19 cellular contexts compared by ENCODE assay signal in the genomic region with DNA sequence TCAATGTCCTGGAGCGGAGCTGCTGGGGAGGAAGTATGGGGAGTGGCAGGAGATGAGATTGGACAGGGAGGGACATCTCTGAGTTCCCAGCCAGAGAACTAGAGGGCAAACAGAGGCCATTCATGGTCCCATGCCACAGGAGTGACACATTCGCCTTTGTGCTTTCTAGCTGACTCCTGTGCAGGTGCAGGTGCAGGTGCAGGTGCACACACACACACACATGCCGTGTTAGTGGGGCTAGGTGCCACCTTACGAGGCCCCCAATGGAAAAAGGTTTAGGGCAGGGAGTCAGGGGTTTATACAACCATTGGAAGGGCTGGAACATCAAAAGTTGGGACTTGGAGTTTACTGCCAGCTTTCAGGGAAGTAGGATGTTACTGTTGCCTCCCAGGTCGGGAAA. TPM values are rescaled to one million over a fixed set of nuclear protein-coding genes. Genes with fewer than 3 reads are reported as not detected.
A peak's percentile ranks its signal among the peaks of the same experiment; 100 is the strongest.
DNase-seq lines count a peak whose midpoint lies in the region; ATAC-seq lines count a peak whose summit lies in the region.
"Had no signal": no experiment of that assay in that cellular context is flagged by ENCODE, and none has a peak within 500 bp of the region (broad histone marks: within the 10 kb centered on the region; RNA-seq: fewer than 3 reads in every experiment).

No MANE protein-coding gene starts in this region.

- intact Hi-C loops in cardiac septum (cut with DNase I) = no loop called here
- intact Hi-C loops in left cardiac atrium (cut with DNase I) = loop anchor here in 1 of 2 donors (10.0 kb wide), 1 partner anchor 554 kb away; a partner anchor contains a TSS

- no peak for ATAC-seq in left cardiac atrium
- ATAC-seq: GM12878 had no signal

- H3K4me1 Mint-ChIP-seq in T-helper 2 cell treated with Interferon-gamma antibody and Interleukin-4, amounts not matched to agents 5 μg/mL and 100 μg/mL, for 36 hours (ENCODE audit: low read depth) = no peaks in the 10 kb centered on the region
- H3K4me1 Mint-ChIP-seq: CD14-positive monocyte had no signal

- H3K27me3 Mint-ChIP-seq in T-helper 2 cell treated with Interferon-gamma antibody and Interleukin-4, amounts not matched to agents 5 μg/mL and 100 μg/mL, for 36 hours (ENCODE audit: low read depth) = peaks cover 8% of the 10 kb centered on the region

- DNase-seq in cardiac septum (ENCODE audit: low spot score) (peak; percentile 38), left cardiac atrium (no peak), NCI-H146 treated with DMSO at 0.1 percent for 48 hours (lab: John Stamatoyannopoulos, UW; ENCODE audit: unreplicated experiment) (peak; percentile 36), ecto neural progenitor cell (ENCODE audit: low spot score) (peak; percentile 31), activated gamma-delta T cell (lab: John Stamatoyannopoulos, UW) (no peak), anterior cingulate cortex (lab: John Stamatoyannopoulos, UW) (no peak)
- no peak for DNase-seq in T-helper 2 cell treated with Interferon-gamma antibody and Interleukin-4, amounts not matched to agents 5 μg/mL and 100 μg/mL, for 36 hours (ENCODE audit: low spot score)
- DNase-seq: ACHN, H7, KG1, MV-4-11, NCI-H1436, NCI-H2081 treated with DMSO at 0.1 percent for 48 hours, NCI-H2227 treated with DMSO at 0.1 percent for 48 hours, NCI-H526, SHP77, SK-N-SH had no signal

- H3K27ac Mint-ChIP-seq in T-helper 2 cell treated with Interferon-gamma antibody and Interleukin-4, amounts not matched to agents 5 μg/mL and 100 μg/mL, for 36 hours = no peak overlapping the region
- H3K27ac Mint-ChIP-seq: CD14-positive monocyte had no signal

- H3K9me3 Mint-ChIP-seq in T-helper 2 cell treated with Interferon-gamma antibody and Interleukin-4, amounts not matched to agents 5 μg/mL and 100 μg/mL, for 36 hours = no peaks in the 10 kb centered on the region
- H3K9me3 Mint-ChIP-seq: CD14-positive monocyte had no signal

- H3K4me3 Mint-ChIP-seq in T-helper 2 cell treated with Interferon-gamma antibody and Interleukin-4, amounts not matched to agents 5 μg/mL and 100 μg/mL, for 36 hours = no peak overlapping the region
- H3K4me3 Mint-ChIP-seq: CD14-positive monocyte had no signal

- H3K36me3 Mint-ChIP-seq in T-helper 2 cell treated with Interferon-gamma antibody and Interleukin-4, amounts not matched to agents 5 μg/mL and 100 μg/mL, for 36 hours (ENCODE audit: low read depth) = no peaks in the 10 kb centered on the region
- H3K36me3 Mint-ChIP-seq: CD14-positive monocyte had no signal

RNA-seq across cellular contexts. Expression of a gene that starts 52.0 kb away (rescaled TPM):
- total RNA-seq in cardiac septum (17.3 TPM), left cardiac atrium (10 to 100 TPM; 19.4 to 20.4 TPM)

RNA-seq across cellular contexts. Expression of a gene that starts 59.6 kb away (rescaled TPM):
- 5.5 TPM for total RNA-seq in cardiac septum
- total RNA-seq in left cardiac atrium = 1 to 10 TPM; 4.7 to 9.2 TPM

Comparison
In these comparisons a context has a peak if more than half of its experiments do, and no peak if none do; other contexts are left out.
1. DNase-seq: peak in cardiac septum (single experiment), NCI-H146 treated with DMSO at 0.1 percent for 48 hours (single experiment) and ecto neural progenitor cell (single experiment); none in left cardiac atrium (single experiment), T-helper 2 cell treated with Interferon-gamma antibody and Interleukin-4, amounts not matched to agents 5 μg/mL and 100 μg/mL, for 36 hours (single experiment), activated gamma-delta T cell (single experiment) and anterior cingulate cortex (0 of 58).